1 cellular context compared by ENCODE assay signal in genomic region chr6:32838114-32838958, GRCh38.
TF ChIP-seq lines count a peak whose summit lies in the region.

Gene TAP2, minus strand, starts transcription at chr6:32838739. Its CDS starts 506 bp downstream, at chr6:32838233.

TF ChIP-seq in K562, 482 proteins besides CTCF, POLR2A, EP300 and RAD21 (continued from another document and continues in another):
- TF ChIP-seq ZBTB40 (IDR thresholded peaks at IDR 0.05) (peak; percentile 80), ZBTB40 (CRISPR knock-in tag; IDR thresholded peaks at IDR 0.05) (0 out of 2 replicates have a peak, but pooled peaks have one; percentile 46), THRA (IDR thresholded peaks at IDR 0.05) (no peak), SNRNP70 (optimal IDR thresholded peaks at IDR 0.05; ENCODE audit: low read depth, low read length) (no peak), SMAD1 (IDR thresholded peaks at IDR 0.05; ENCODE audit: low read depth, low read length, partially characterized antibody) (no peak), ZNF695 (CRISPR knock-in tag; IDR thresholded peaks at IDR 0.05) (no peak), RERE (CRISPR knock-in tag; IDR thresholded peaks at IDR 0.05; ENCODE audit: borderline replicate concordance) (no peak), MYBL2 (IDR thresholded peaks at IDR 0.05; ENCODE audit: low read depth) (no peak), MYBL2 (CRISPR knock-in tag; IDR thresholded peaks at IDR 0.05; ENCODE audit: borderline replicate concordance) (no peak), MCM5 (IDR thresholded peaks at IDR 0.05; ENCODE audit: low read depth) (no peak), GATAD2B (IDR thresholded peaks at IDR 0.05; ENCODE audit: borderline replicate concordance) (peak; percentile 69; the same call in 1 of the 2 replicates), TAF1 (IDR thresholded peaks at IDR 0.05; ENCODE audit: control insufficient read depth, extremely low read depth, insufficient read depth, low read length, severe bottlenecking) (peak; percentile 47), ZNF830 (CRISPR knock-in tag; IDR thresholded peaks at IDR 0.05) (no peak), HDAC8 (tag; IDR thresholded peaks at IDR 0.05) (no peak), BMI1 (IDR thresholded peaks at IDR 0.05; ENCODE audit: low read length) (0 out of 2 replicates have a peak, but pooled peaks have one; percentile 9), ZNF23 (CRISPR knock-in tag; IDR thresholded peaks at IDR 0.05) (no peak), TCF3 (CRISPR knock-in tag; IDR thresholded peaks at IDR 0.05) (peak; percentile 9), SRF (CRISPR knock-in tag; IDR thresholded peaks at IDR 0.05) (peak in 1 of 2 experiments; percentile 83; a peak in 2 of 4 replicates), TCFL5 (CRISPR knock-in tag; conservative IDR thresholded peaks at IDR 0.05) (no peak), CREB5 (CRISPR knock-in tag; IDR thresholded peaks at IDR 0.05) (no peak), FUS (optimal IDR thresholded peaks at IDR 0.05; ENCODE audit: low read depth, low read length) (no peak), RAD51 (IDR thresholded peaks at IDR 0.05; ENCODE audit: borderline replicate concordance, low read depth) (no peak), ZNF184 (CRISPR knock-in tag; IDR thresholded peaks at IDR 0.05) (no peak), ILF3 (IDR thresholded peaks at IDR 0.05; ENCODE audit: borderline replicate concordance) (no peak), KLF6 (CRISPR knock-in tag; IDR thresholded peaks at IDR 0.05; ENCODE audit: borderline replicate concordance) (no peak), ZNF232 (CRISPR knock-in tag; IDR thresholded peaks at IDR 0.05) (no peak), ZNF592 (IDR thresholded peaks at IDR 0.05) (no peak), TAF9B (IDR thresholded peaks at IDR 0.05; ENCODE audit: partially characterized antibody) (peak; percentile 74), GTF2E2 (tag; IDR thresholded peaks at IDR 0.05) (0 out of 2 replicates have a peak, but pooled peaks have one; percentile 44), SP1 (CRISPR knock-in tag; IDR thresholded peaks at IDR 0.05) (peak; percentile 78), RBM39 (optimal IDR thresholded peaks at IDR 0.05; ENCODE audit: low read depth, low read length) (no peak), ZC3H8 (IDR thresholded peaks at IDR 0.05) (no peak), ZNF316 (IDR thresholded peaks at IDR 0.05) (no peak), CCAR2 (IDR thresholded peaks at IDR 0.05; ENCODE audit: low read depth, low read length) (no peak), ZSCAN32 (CRISPR knock-in tag; IDR thresholded peaks at IDR 0.05) (no peak), SMC3 (conservative IDR thresholded peaks at IDR 0.05; ENCODE audit: insufficient read depth, low read depth, low read length) (peak; percentile 96), NR2C1 (IDR thresholded peaks at IDR 0.05) (no peak), NR2C1 (tag; IDR thresholded peaks at IDR 0.05) (no peak), PRMT5 (CRISPR knock-in tag; IDR thresholded peaks at IDR 0.05) (no peak), ADNP (tag; IDR thresholded peaks at IDR 0.05) (no peak)
